18 cellular contexts compared by ENCODE assay signal in genomic region chr2:189500456-189501160, GRCh38.
"Had no signal": no experiment of that assay in that cellular context is flagged by ENCODE, and none has a peak within 500 bp of the region (broad histone marks: within the 10 kb centered on the region; RNA-seq: fewer than 3 reads in every experiment).

No MANE protein-coding gene starts in this region.

- H3K4me3 ChIP-seq: lower lobe of right lung, neural progenitor cell, ovary, tibial artery, vagina had no signal

- H3K36me3 Mint-ChIP-seq: activated naive CD4-positive, alpha-beta T cell treated with anti-CD3 and anti-CD28 coated beads, Interleukin-2, amount 50 U/mL, for 24 hours; naive B cell; neural progenitor cell; stimulated activated memory B cell treated with anti-CD40 and anti-IgM and Interleukin-4, amounts not matched to agents 10 μg/mL and 1 μg/mL and 100 μg/mL, for 72 hours had no signal

- H3K4me3 Mint-ChIP-seq: activated CD4-positive, alpha-beta memory T cell treated with anti-CD3 and anti-CD28 coated beads, Interleukin-2, amount 10 ng/mL, durations not matched to agents 7 days and 5 days; activated naive CD4-positive, alpha-beta T cell treated with anti-CD3 and anti-CD28 coated beads, Interleukin-2, amount 50 U/mL, for 24 hours; activated T-cell treated with anti-CD3 and anti-CD28 coated beads, Interleukin-2, amount 50 U/mL, for 4 hours; naive B cell; neural progenitor cell; stimulated activated memory B cell treated with anti-CD40 and anti-IgM and Interleukin-4, amounts not matched to agents 10 μg/mL and 1 μg/mL and 100 μg/mL, for 72 hours had no signal

- H3K4me1 Mint-ChIP-seq: naive B cell; neural progenitor cell; stimulated activated memory B cell treated with anti-CD40 and anti-IgM and Interleukin-4, amounts not matched to agents 10 μg/mL and 1 μg/mL and 100 μg/mL, for 72 hours had no signal

- DNase-seq: activated CD4-positive, alpha-beta memory T cell treated with anti-CD3 and anti-CD28 coated beads, Interleukin-2, amount 10 ng/mL, durations not matched to agents 7 days and 5 days; activated effector memory CD4-positive, alpha-beta T cell treated with Interleukin-2 at 50 U/mL for 16 hours; activated T-cell treated with anti-CD3 and anti-CD28 coated beads, Interleukin-2, amount 50 U/mL, for 4 hours; caudate nucleus; foreskin fibroblast; left cardiac atrium; lower lobe of right lung; midbrain; naive B cell; ovary; stimulated activated CD4-positive, alpha-beta T cell treated with anti-CD3 and anti-CD28 coated beads, Interleukin-2, amount 100 ng/mL, for 48 hours; tibial artery had no signal

- ATAC-seq: activated T-cell treated with anti-CD3 and anti-CD28 coated beads, Interleukin-2, amount 50 U/mL, for 4 hours; left cardiac atrium; lower lobe of right lung; stimulated activated memory B cell treated with anti-CD40 and anti-IgM and Interleukin-4, amounts not matched to agents 10 μg/mL and 1 μg/mL and 100 μg/mL, for 72 hours had no signal

- H3K27me3 ChIP-seq: neural progenitor cell, ovary, tibial artery, vagina had no signal

- H3K27me3 Mint-ChIP-seq: activated CD4-positive, alpha-beta memory T cell treated with anti-CD3 and anti-CD28 coated beads, Interleukin-2, amount 10 ng/mL, durations not matched to agents 7 days and 5 days; activated naive CD4-positive, alpha-beta T cell treated with anti-CD3 and anti-CD28 coated beads, Interleukin-2, amount 50 U/mL, for 24 hours had no signal

- H3K27ac Mint-ChIP-seq: activated CD4-positive, alpha-beta memory T cell treated with anti-CD3 and anti-CD28 coated beads, Interleukin-2, amount 10 ng/mL, durations not matched to agents 7 days and 5 days; activated naive CD4-positive, alpha-beta T cell treated with anti-CD3 and anti-CD28 coated beads, Interleukin-2, amount 50 U/mL, for 24 hours; naive B cell; neural progenitor cell; stimulated activated memory B cell treated with anti-CD40 and anti-IgM and Interleukin-4, amounts not matched to agents 10 μg/mL and 1 μg/mL and 100 μg/mL, for 72 hours had no signal

- H3K27ac ChIP-seq: lower lobe of right lung, neural progenitor cell, ovary, tibial artery, vagina, VCaP had no signal

- H3K9me3 ChIP-seq: lower lobe of right lung, ovary, tibial artery, vagina had no signal

- H2AFZ ChIP-seq: neural progenitor cell had no signal

- H3K9me3 Mint-ChIP-seq: activated naive CD4-positive, alpha-beta T cell treated with anti-CD3 and anti-CD28 coated beads, Interleukin-2, amount 50 U/mL, for 24 hours; activated T-cell treated with anti-CD3 and anti-CD28 coated beads, Interleukin-2, amount 50 U/mL, for 4 hours; neural progenitor cell; stimulated activated memory B cell treated with anti-CD40 and anti-IgM and Interleukin-4, amounts not matched to agents 10 μg/mL and 1 μg/mL and 100 μg/mL, for 72 hours had no signal

- H3K36me3 ChIP-seq: lower lobe of right lung, neural progenitor cell, ovary, tibial artery, vagina had no signal

- H3K4me2 ChIP-seq: neural progenitor cell had no signal

- H3K9ac ChIP-seq: neural progenitor cell had no signal

- FAIRE-seq: colon had no signal

- H3K4me1 ChIP-seq: lower lobe of right lung, tibial artery, vagina had no signal
